Comparison of ENCODE assay signal across 1 cellular context in the genomic region with DNA sequence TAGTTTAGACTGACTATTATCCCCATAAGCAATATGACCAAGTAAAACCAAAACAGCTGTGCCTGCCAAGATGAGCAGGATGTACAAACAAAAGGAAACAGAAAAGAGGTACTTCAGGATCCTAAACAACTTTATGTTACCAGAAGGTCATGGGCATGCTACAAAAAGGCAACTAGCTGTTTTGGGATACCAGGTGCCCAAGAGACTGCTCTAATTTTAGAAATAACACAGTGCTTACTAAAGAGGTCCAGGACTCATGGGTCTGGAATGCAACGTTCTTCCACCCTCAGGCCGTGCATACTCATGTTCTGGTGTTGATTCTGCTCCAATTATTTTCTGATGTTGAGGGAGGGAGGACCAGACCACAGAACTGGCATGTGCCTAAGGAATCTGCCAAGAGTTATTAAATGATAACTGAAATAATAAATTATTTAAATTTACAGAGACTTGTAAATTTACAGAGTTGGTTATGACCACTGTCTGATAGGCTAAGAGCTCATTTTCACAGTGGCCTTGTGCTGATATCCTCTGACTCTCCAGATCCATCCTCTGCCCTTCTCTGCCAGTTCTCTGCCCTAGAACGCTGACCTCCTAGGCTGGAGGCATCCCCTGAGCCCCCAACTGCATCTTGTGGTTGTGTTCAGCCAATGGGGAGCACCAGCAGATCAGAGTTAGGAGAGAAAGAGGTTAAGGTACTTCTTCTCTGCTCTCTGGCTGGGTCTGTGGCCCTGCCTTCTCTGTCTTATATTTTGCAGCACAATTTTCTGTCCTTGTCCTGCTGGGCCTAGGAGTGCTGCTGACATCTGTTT.
TF ChIP-seq lines count a peak whose summit lies in the region.

No MANE protein-coding gene starts in this region.

TF ChIP-seq in GM23338, 12 proteins besides CTCF, POLR2A, EP300 and RAD21 (continued from another document):
- TF ChIP-seq, protein P1, sequence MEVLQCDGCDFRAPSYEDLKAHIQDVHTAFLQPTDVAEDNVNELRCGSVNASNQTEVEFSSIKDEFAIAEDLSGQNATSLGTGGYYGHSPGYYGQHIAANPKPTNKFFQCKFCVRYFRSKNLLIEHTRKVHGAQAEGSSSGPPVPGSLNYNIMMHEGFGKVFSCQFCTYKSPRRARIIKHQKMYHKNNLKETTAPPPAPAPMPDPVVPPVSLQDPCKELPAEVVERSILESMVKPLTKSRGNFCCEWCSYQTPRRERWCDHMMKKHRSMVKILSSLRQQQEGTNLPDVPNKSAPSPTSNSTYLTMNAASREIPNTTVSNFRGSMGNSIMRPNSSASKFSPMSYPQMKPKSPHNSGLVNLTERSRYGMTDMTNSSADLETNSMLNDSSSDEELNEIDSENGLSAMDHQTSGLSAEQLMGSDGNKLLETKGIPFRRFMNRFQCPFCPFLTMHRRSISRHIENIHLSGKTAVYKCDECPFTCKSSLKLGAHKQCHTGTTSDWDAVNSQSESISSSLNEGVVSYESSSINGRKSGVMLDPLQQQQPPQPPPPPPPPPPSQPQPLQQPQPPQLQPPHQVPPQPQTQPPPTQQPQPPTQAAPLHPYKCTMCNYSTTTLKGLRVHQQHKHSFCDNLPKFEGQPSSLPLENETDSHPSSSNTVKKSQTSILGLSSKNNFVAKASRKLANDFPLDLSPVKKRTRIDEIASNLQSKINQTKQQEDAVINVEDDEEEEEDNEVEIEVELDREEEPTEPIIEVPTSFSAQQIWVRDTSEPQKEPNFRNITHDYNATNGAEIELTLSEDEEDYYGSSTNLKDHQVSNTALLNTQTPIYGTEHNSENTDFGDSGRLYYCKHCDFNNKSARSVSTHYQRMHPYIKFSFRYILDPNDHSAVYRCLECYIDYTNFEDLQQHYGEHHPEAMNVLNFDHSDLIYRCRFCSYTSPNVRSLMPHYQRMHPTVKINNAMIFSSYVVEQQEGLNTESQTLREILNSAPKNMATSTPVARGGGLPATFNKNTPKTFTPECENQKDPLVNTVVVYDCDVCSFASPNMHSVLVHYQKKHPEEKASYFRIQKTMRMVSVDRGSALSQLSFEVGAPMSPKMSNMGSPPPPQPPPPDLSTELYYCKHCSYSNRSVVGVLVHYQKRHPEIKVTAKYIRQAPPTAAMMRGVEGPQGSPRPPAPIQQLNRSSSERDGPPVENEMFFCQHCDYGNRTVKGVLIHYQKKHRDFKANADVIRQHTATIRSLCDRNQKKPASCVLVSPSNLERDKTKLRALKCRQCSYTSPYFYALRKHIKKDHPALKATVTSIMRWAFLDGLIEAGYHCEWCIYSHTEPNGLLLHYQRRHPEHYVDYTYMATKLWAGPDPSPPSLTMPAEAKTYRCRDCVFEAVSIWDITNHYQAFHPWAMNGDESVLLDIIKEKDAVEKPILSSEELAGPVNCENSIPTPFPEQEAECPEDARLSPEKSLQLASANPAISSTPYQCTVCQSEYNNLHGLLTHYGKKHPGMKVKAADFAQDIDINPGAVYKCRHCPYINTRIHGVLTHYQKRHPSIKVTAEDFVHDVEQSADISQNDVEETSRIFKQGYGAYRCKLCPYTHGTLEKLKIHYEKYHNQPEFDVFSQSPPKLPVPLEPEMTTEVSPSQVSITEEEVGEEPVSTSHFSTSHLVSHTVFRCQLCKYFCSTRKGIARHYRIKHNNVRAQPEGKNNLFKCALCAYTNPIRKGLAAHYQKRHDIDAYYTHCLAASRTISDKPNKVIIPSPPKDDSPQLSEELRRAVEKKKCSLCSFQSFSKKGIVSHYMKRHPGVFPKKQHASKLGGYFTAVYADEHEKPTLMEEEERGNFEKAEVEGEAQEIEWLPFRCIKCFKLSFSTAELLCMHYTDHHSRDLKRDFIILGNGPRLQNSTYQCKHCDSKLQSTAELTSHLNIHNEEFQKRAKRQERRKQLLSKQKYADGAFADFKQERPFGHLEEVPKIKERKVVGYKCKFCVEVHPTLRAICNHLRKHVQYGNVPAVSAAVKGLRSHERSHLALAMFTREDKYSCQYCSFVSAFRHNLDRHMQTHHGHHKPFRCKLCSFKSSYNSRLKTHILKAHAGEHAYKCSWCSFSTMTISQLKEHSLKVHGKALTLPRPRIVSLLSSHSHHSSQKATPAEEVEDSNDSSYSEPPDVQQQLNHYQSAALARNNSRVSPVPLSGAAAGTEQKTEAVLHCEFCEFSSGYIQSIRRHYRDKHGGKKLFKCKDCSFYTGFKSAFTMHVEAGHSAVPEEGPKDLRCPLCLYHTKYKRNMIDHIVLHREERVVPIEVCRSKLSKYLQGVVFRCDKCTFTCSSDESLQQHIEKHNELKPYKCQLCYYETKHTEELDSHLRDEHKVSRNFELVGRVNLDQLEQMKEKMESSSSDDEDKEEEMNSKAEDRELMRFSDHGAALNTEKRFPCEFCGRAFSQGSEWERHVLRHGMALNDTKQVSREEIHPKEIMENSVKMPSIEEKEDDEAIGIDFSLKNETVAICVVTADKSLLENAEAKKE (CRISPR knock-in tag; IDR thresholded peaks at IDR 0.05): no peak
- TF ChIP-seq JUNB (IDR thresholded peaks at IDR 0.05; ENCODE audit: unreplicated experiment): no peak
- no peak for TF ChIP-seq EZH2phosphoT487 (IDR thresholded peaks at IDR 0.05; ENCODE audit: unreplicated experiment)
- TF ChIP-seq POLR2AphosphoS5 (IDR thresholded peaks at IDR 0.05; ENCODE audit: low read depth): no peak
- no peak for TF ChIP-seq STAT1 (IDR thresholded peaks at IDR 0.05; ENCODE audit: unreplicated experiment)
- TF ChIP-seq CREB1 (CRISPR knock-in tag; IDR thresholded peaks at IDR 0.05; ENCODE audit: low read depth): no peak
- TF ChIP-seq, protein P2, sequence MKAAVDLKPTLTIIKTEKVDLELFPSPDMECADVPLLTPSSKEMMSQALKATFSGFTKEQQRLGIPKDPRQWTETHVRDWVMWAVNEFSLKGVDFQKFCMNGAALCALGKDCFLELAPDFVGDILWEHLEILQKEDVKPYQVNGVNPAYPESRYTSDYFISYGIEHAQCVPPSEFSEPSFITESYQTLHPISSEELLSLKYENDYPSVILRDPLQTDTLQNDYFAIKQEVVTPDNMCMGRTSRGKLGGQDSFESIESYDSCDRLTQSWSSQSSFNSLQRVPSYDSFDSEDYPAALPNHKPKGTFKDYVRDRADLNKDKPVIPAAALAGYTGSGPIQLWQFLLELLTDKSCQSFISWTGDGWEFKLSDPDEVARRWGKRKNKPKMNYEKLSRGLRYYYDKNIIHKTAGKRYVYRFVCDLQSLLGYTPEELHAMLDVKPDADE (IDR thresholded peaks at IDR 0.05): no peak
- TF ChIP-seq ZNF114 (CRISPR knock-in tag; IDR thresholded peaks at IDR 0.05): no peak
- no peak for TF ChIP-seq NANOG (IDR thresholded peaks at IDR 0.05; ENCODE audit: borderline replicate concordance)
